17 cellular contexts compared by ENCODE assay signal in the genomic region with DNA sequence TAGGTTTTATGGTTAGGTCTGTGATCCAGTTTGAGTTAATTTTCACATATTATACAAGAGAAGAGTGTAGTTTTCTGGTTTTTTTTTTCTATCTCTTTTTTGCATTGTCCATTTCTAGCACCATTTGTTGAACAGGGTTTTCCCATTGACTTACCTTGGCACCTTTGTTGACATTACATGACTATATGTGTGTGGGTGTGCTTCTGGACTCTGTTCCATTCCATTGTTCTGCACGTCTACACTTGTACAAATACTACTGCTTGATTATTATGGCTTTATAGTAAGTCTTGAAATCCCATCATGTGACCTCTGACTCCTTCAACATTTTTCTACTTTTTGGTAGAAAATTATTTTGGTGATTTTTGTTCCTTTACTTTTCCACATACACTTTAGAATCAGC. TPM values are rescaled to one million over a fixed set of nuclear protein-coding genes. Genes with fewer than 3 reads are reported as not detected.
DNase-seq lines count a peak whose midpoint lies in the region; ATAC-seq, FAIRE-seq and TF ChIP-seq lines count a peak whose summit lies in the region.
"Had no signal": no experiment of that assay in that cellular context is flagged by ENCODE, and none has a peak within 500 bp of the region (broad histone marks: within the 10 kb centered on the region; RNA-seq: fewer than 3 reads in every experiment).

No MANE protein-coding gene starts in this region.

- in situ Hi-C loops in mammary epithelial cell (cut with MboI; ENCODE audit: low sequenced_read_pairs in 2 of 2) = no loop called here

- no peak overlapping the region for H2AFZ ChIP-seq in mammary epithelial cell (ENCODE audit: low read depth, low read length)

- H3K36me3 ChIP-seq in mammary epithelial cell (ENCODE audit: insufficient read depth, low read length) (no peaks in the 10 kb centered on the region), testis (ENCODE audit: low read depth, missing control alignments) (no peaks in the 10 kb centered on the region)

- H3K27ac ChIP-seq in mammary epithelial cell (ENCODE audit: insufficient read depth, low read depth, low read length) (no peak overlapping the region), testis (no peak overlapping the region)

- H3K4me3 ChIP-seq in mammary epithelial cell (replicated peaks in 1 of 3; ENCODE audit: insufficient read depth in 1 of 3, low read depth in 2 of 3, low read length in 3 of 3) (no peak overlapping the region), testis (no peak overlapping the region)

- BruUV-seq in mammary epithelial cell (replicated peaks; lab: Mats Ljungman, UMichigan) = no TSS peak

- CTCF ChIA-PET in mammary epithelial cell (lab: Charles Lee; ENCODE audit: low non-redundant PET) = no interaction called here

- DNase-seq in GM12892 (ENCODE audit: insufficient read length) (no peak), NCI-H774 (lab: John Stamatoyannopoulos, UW) (peak; percentile 62), mammary epithelial cell (peak; percentile 62), left colon (no peak), testis (no peak), occipital lobe (lab: John Stamatoyannopoulos, UW) (no peak)
- DNase-seq: BE2C; CD4-positive, alpha-beta memory T cell; DND-41; GDM1; GOT3; NCI-H146; NCI-H2081 treated with DMSO at 0.1 percent for 48 hours; NCI-H2227 treated with DMSO at 0.1 percent for 48 hours; NCI-H526 had no signal

- FAIRE-seq in GM12892 (lab: Jason Lieb, UNC) = peak; percentile 5
- FAIRE-seq: GM19239 had no signal

- H4K20me1 ChIP-seq in mammary epithelial cell (ENCODE audit: insufficient read depth, low read length) = no peaks in the 10 kb centered on the region

- H3K9ac ChIP-seq in mammary epithelial cell (ENCODE audit: insufficient read depth, low read length) = no peak overlapping the region

- no peaks in the 10 kb centered on the region for H3K9me3 ChIP-seq in mammary epithelial cell (replicated peaks; ENCODE audit: insufficient read depth, low read length)
- H3K9me3 ChIP-seq in testis = no peaks in the 10 kb centered on the region
- H3K9me3 ChIP-seq: BE2C had no signal

- TF ChIP-seq CTCF in mammary epithelial cell (conservative IDR thresholded peaks at IDR 0.05 in 1 of 2, IDR thresholded peaks at IDR 0.05 in 1 of 2; ENCODE audit: extremely low read depth in 1 of 2, insufficient read depth in 1 of 2, low read depth in 1 of 2, low read length in 2 of 2) (no peak), testis (IDR thresholded peaks at IDR 0.05) (no peak)

- dilution Hi-C loops in mammary epithelial cell (cut with HindIII; ENCODE audit: low sequenced_read_pairs) = no loop called here

- H3K27me3 ChIP-seq in mammary epithelial cell (ENCODE audit: insufficient read depth, low read length) = no peaks in the 10 kb centered on the region
- no peaks in the 10 kb centered on the region for H3K27me3 ChIP-seq in testis
- H3K27me3 ChIP-seq: BE2C had no signal

- WGBS in mammary epithelial cell (ENCODE audit: low coverage, missing lambda C conversion rate) = 0% methylated on average over 1 of the region's 1 CpG
- 80 to 87% methylated on average over 1 of the region's 1 CpG for WGBS in testis, 2 donors

- no peak for TF ChIP-seq POLR2A in GM12892 (IDR thresholded peaks at IDR 0.05; ENCODE audit: low read depth, low read length)
- TF ChIP-seq POLR2A in testis (IDR thresholded peaks at IDR 0.05) = no peak

- peaks cover 8% of the 10 kb centered on the region for H3K4me1 ChIP-seq in mammary epithelial cell (ENCODE audit: insufficient read depth, low read length)
- no peaks in the 10 kb centered on the region for H3K4me1 ChIP-seq in testis
- H3K4me1 ChIP-seq: BE2C had no signal

- peak overlapping the region; percentile 48 for H3K4me2 ChIP-seq in mammary epithelial cell (ENCODE audit: insufficient read depth, low read depth, low read length)

- intact Hi-C loops in mammary epithelial cell (cut with micrococcal nuclease) = no loop called here
- intact Hi-C loops in left colon (cut with DNase I, micrococcal nuclease) = no loop called here
- intact Hi-C loops in testis (cut with DNase I; ENCODE audit: low total_unique reads) = no loop called here

- ATAC-seq in left colon = peak; percentile 97
- ATAC-seq in GM21529 (IDR thresholded peaks at IDR 0.05; ENCODE audit: unreplicated experiment) = no peak

- H3K79me2 ChIP-seq in mammary epithelial cell (ENCODE audit: insufficient read depth, low read length) = peaks cover 50% of the 10 kb centered on the region

RNA-seq across cellular contexts. Expression of a gene that starts 38.7 kb away (rescaled TPM):
- polyA plus RNA-seq in GM12892 (2012; ENCODE audit: missing spikeins) = 16.0 TPM
- total RNA-seq in mammary epithelial cell = 10 to 100 TPM; 41.5 to 69.3 TPM
- polyA plus RNA-seq in mammary epithelial cell = 84.4 TPM
- 30.8 TPM for polyA minus RNA-seq in mammary epithelial cell
- 10 to 100 TPM; 50.8 to 52.9 TPM for total RNA-seq in left colon
- 10 to 100 TPM; 72.8 to 77.8 TPM for total RNA-seq in testis
- 68.3 TPM for polyA plus RNA-seq in testis (ENCODE audit: insufficient read depth, low read depth, low replicate concordance)
- total RNA-seq in occipital lobe = 30.9 TPM

RNA-seq across cellular contexts. Expression of a gene that starts 55.3 kb away (rescaled TPM):
- polyA plus RNA-seq in GM12892 (2012; ENCODE audit: missing spikeins) = 19.4 TPM
- total RNA-seq in mammary epithelial cell (10 to 100 TPM; 10.5 to 23.8 TPM), left colon (10 to 100 TPM; 12.8 to 14.2 TPM), testis (10 to 100 TPM; 19.6 to 40.2 TPM), occipital lobe (9.2 TPM)
- polyA plus RNA-seq in mammary epithelial cell (15.3 TPM), testis (ENCODE audit: insufficient read depth, low read depth, low replicate concordance) (24.6 TPM)
- polyA minus RNA-seq in mammary epithelial cell = 9.3 TPM

Comparison
In these comparisons a context has a peak if more than half of its experiments do, and no peak if none do; other contexts are left out.
1. DNase-seq: peak in NCI-H774 (single experiment) and mammary epithelial cell (single experiment); none in GM12892 (single experiment), left colon (0 of 2), testis (single experiment) and occipital lobe (single experiment).